Comparison of ENCODE assay signal across 17 cellular contexts in the genomic region with DNA sequence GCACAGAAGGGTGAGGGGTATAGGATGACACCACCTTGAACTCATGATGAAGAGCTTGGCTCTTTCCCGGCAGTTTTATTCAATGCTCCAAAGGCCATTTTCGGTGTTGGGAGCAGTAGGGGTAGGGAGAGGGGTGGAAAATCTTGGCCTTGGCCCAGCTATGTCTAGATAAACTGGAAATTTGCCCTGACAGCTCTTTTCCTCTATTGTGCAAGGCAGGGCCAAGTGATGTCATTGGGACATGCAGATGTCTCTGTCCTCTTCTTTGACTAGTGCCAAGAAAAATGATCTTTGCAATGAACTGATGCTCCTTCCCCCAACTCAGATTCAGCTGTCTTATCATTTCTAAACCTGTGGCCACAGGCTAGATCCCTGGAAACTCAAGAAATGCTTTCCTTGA. TPM values are rescaled to one million over a fixed set of nuclear protein-coding genes. Genes with fewer than 3 reads are reported as not detected.
DNase-seq lines count a peak whose midpoint lies in the region; ATAC-seq, FAIRE-seq and TF ChIP-seq lines count a peak whose summit lies in the region.
"Had no signal": no experiment of that assay in that cellular context is flagged by ENCODE, and none has a peak within 500 bp of the region (broad histone marks: within the 10 kb centered on the region; RNA-seq: fewer than 3 reads in every experiment).

No MANE protein-coding gene starts in this region.

- H3K4me3 Mint-ChIP-seq in stimulated activated naive CD8-positive, alpha-beta T cell treated with anti-CD3 and anti-CD28 coated beads, Interleukin-15, amount 100 ng/mL, for 72 hours: no peak overlapping the region
- no peak overlapping the region for H3K4me3 Mint-ChIP-seq in glutamatergic neuron (ENCODE audit: unreplicated experiment)
- H3K4me3 Mint-ChIP-seq: naive B cell, WTC11 had no signal

- no peak for DNase-seq in stimulated activated naive CD8-positive, alpha-beta T cell treated with anti-CD3 and anti-CD28 coated beads, Interleukin-15, Interleukin-2, amounts not matched to agents 100 U/mL and 50 U/mL, for 24 hours
- no peak for DNase-seq in stimulated activated naive CD8-positive, alpha-beta T cell treated with anti-CD3 and anti-CD28 coated beads, Interleukin-15, amount 100 ng/mL, for 72 hours
- DNase-seq in adrenal gland (peak in 6 of 7 donors; percentile 17 to 57 (median 22)), esophagus squamous epithelium (lab: John Stamatoyannopoulos, UW) (no peak), glutamatergic neuron (no peak), small intestine (no peak)
- DNase-seq: AML-193, IMR-90, left lung, naive B cell, Peyer's patch, testis had no signal

- peaks cover 75% of the 10 kb centered on the region for H3K4me1 Mint-ChIP-seq in stimulated activated naive CD8-positive, alpha-beta T cell treated with anti-CD3 and anti-CD28 coated beads, Interleukin-15, amount 100 ng/mL, for 72 hours
- no peaks in the 10 kb centered on the region for H3K4me1 Mint-ChIP-seq in glutamatergic neuron (ENCODE audit: low read depth, unreplicated experiment)

- no peak overlapping the region for H3K27ac Mint-ChIP-seq in stimulated activated naive CD8-positive, alpha-beta T cell treated with anti-CD3 and anti-CD28 coated beads, Interleukin-15, amount 100 ng/mL, for 72 hours
- H3K27ac Mint-ChIP-seq in glutamatergic neuron (ENCODE audit: unreplicated experiment): no peak overlapping the region
- H3K27ac Mint-ChIP-seq: naive B cell, WTC11 had no signal

- H3K4me3 ChIP-seq in adrenal gland (no peak overlapping the region), esophagus squamous epithelium (no peak overlapping the region), small intestine (ENCODE audit: low read depth in 1 of 2, low read length in 2 of 2) (no peak overlapping the region)
- H3K4me3 ChIP-seq: HAP-1, left lung, Peyer's patch, testis had no signal

- WGBS in adrenal gland, 4 donors: 31 to 69% (median 39%) methylated on average over 2 of the region's 2 CpGs
- WGBS in esophagus squamous epithelium, 2 donors: 52 to 88% methylated on average over 2 of the region's 2 CpGs
- 63 to 72% (median 68%) methylated on average over 2 of the region's 2 CpGs for WGBS in small intestine, 3 donors

- H3K27me3 Mint-ChIP-seq in stimulated activated naive CD8-positive, alpha-beta T cell treated with anti-CD3 and anti-CD28 coated beads, Interleukin-15, amount 100 ng/mL, for 72 hours: no peaks in the 10 kb centered on the region
- H3K27me3 Mint-ChIP-seq in glutamatergic neuron (ENCODE audit: unreplicated experiment): peaks cover 2% of the 10 kb centered on the region

- no peak for TF ChIP-seq POLR2A in adrenal gland (IDR thresholded peaks at IDR 0.05)
- TF ChIP-seq POLR2A in esophagus squamous epithelium (IDR thresholded peaks at IDR 0.05): no peak

- H3K36me3 ChIP-seq in adrenal gland (replicated peaks in 1 of 2) (no peaks in the 10 kb centered on the region), esophagus squamous epithelium (no peaks in the 10 kb centered on the region), small intestine (ENCODE audit: control insufficient read depth in 2 of 2, insufficient read depth in 2 of 2, low read length in 2 of 2) (no peaks in the 10 kb centered on the region)
- H3K36me3 ChIP-seq: HAP-1, left lung, Peyer's patch had no signal

- ATAC-seq in stimulated activated naive CD8-positive, alpha-beta T cell treated with anti-CD3 and anti-CD28 coated beads, Interleukin-15, Interleukin-2, amounts not matched to agents 100 U/mL and 50 U/mL, for 24 hours: peak; percentile 1
- ATAC-seq in stimulated activated naive CD8-positive, alpha-beta T cell treated with anti-CD3 and anti-CD28 coated beads, Interleukin-15, amount 100 ng/mL, for 72 hours: no peak
- ATAC-seq in HG02610 (IDR thresholded peaks at IDR 0.05; ENCODE audit: unreplicated experiment): no peak
- ATAC-seq: left lung, WTC11 had no signal

- H3K9me3 ChIP-seq in adrenal gland (replicated peaks in 1 of 3) (no peaks in the 10 kb centered on the region), esophagus squamous epithelium (no peaks in the 10 kb centered on the region), small intestine (ENCODE audit: control insufficient read depth, low read depth) (no peaks in the 10 kb centered on the region)
- H3K9me3 ChIP-seq: HAP-1, left lung, Peyer's patch, testis had no signal

- peaks cover 12 to 13% of the 10 kb centered on the region in 2 donors for H3K9me3 Mint-ChIP-seq in stimulated activated naive CD8-positive, alpha-beta T cell treated with anti-CD3 and anti-CD28 coated beads, Interleukin-15, amount 100 ng/mL, for 72 hours
- H3K9me3 Mint-ChIP-seq in glutamatergic neuron (ENCODE audit: unreplicated experiment): peaks cover 2% of the 10 kb centered on the region

- H3K4me1 ChIP-seq in adrenal gland (replicated peaks in 1 of 2) (no peaks in the 10 kb centered on the region), esophagus squamous epithelium (no peaks in the 10 kb centered on the region), small intestine (ENCODE audit: control insufficient read depth in 2 of 2, insufficient read depth in 1 of 2, low read depth in 1 of 2, low read length in 1 of 2) (no peaks in the 10 kb centered on the region)
- H3K4me1 ChIP-seq: HAP-1, left lung, Peyer's patch, testis had no signal

- TF ChIP-seq CTCF in adrenal gland (IDR thresholded peaks at IDR 0.05) (no peak), esophagus squamous epithelium (IDR thresholded peaks at IDR 0.05) (no peak), glutamatergic neuron (IDR thresholded peaks at IDR 0.05; ENCODE audit: partially characterized antibody, unreplicated experiment) (no peak)

- FAIRE-seq in small intestine (lab: Jason Lieb, UNC): no peak
- FAIRE-seq: astrocyte had no signal

- peaks cover 9% of the 10 kb centered on the region for H3K36me3 Mint-ChIP-seq in glutamatergic neuron (ENCODE audit: unreplicated experiment)
- H3K36me3 Mint-ChIP-seq: naive B cell had no signal

- H3K27me3 ChIP-seq in adrenal gland: no peaks in the 10 kb centered on the region
- H3K27me3 ChIP-seq in layer of hippocampus (ENCODE audit: control insufficient read depth, insufficient read depth, low read length): no peaks in the 10 kb centered on the region
- peaks cover 0 to 15% (median 0%) of the 10 kb centered on the region in 4 donors for H3K27me3 ChIP-seq in esophagus squamous epithelium
- no peaks in the 10 kb centered on the region for H3K27me3 ChIP-seq in small intestine (ENCODE audit: control insufficient read depth in 2 of 2, insufficient read depth in 2 of 2, low read length in 2 of 2)
- H3K27me3 ChIP-seq: left lung, Peyer's patch, testis had no signal

- intact Hi-C loops in adrenal gland (cut with DNase I) (no loop called here), esophagus squamous epithelium (cut with DNase I) (no loop called here)

- H3K27ac ChIP-seq in adrenal gland (no peak overlapping the region), layer of hippocampus (ENCODE audit: low read depth, low read length) (peak overlapping the region; percentile 80), esophagus squamous epithelium (no peak overlapping the region), small intestine (ENCODE audit: low read depth in 1 of 2, low read length in 1 of 2) (no peak overlapping the region)
- H3K27ac ChIP-seq: left lung, Peyer's patch, testis had no signal

RNA-seq across cellular contexts. Expression of a gene that starts 27.7 kb away (rescaled TPM):
- total RNA-seq in adrenal gland (1 to 10 TPM in 2 of 8 donors, under 1 TPM in 6; 0.47 to 1.6 (median 0.76) TPM), esophagus squamous epithelium (1 to 10 TPM in 2 of 4 donors, under 1 TPM in 2; 0.76 to 2.7 (median 1.4) TPM), glutamatergic neuron (ENCODE audit: unreplicated experiment) (1.3 TPM)
- polyA plus RNA-seq in adrenal gland (under 1 TPM; 0.48 to 0.93 (median 0.57) TPM), small intestine (1 to 10 TPM in 2 of 3 donors, under 1 TPM in 1; 0.91 to 1.4 (median 1.3) TPM)

Comparison
In these comparisons a context has a peak if more than half of its experiments do, and no peak if none do; other contexts are left out.
1. DNase-seq: peak in adrenal gland (6 of 7); none in stimulated activated naive CD8-positive, alpha-beta T cell treated with anti-CD3 and anti-CD28 coated beads, Interleukin-15, Interleukin-2, amounts not matched to agents 100 U/mL and 50 U/mL, for 24 hours (single experiment), stimulated activated naive CD8-positive, alpha-beta T cell treated with anti-CD3 and anti-CD28 coated beads, Interleukin-15, amount 100 ng/mL, for 72 hours (0 of 2), esophagus squamous epithelium (single experiment), glutamatergic neuron (single experiment) and small intestine (single experiment).